20 cellular contexts compared by ENCODE assay signal in the genomic region with DNA sequence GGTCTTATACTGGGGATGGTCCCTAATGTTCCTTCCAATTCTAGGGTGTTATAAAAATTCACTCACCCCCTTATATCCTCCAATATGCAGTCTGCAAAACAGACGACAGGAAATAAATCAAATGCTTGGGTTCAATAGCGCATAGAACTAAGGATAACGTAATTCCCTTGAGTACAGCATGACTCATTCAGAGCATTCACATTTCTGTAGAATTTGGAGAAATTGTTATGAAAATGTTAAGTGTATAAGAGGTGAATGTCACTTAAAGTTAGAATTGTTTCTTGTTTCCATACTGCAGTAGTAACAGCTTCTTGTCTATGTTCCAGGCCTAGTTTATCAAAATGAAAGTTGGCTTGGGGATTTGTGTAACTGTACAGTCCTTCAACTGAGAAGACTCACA.
"Had no signal": no experiment of that assay in that cellular context is flagged by ENCODE, and none has a peak within 500 bp of the region (broad histone marks: within the 10 kb centered on the region; RNA-seq: fewer than 3 reads in every experiment).

No MANE protein-coding gene starts in this region.

- H3K27me3 Mint-ChIP-seq: progenitor cell of endocrine pancreas; stimulated activated naive CD8-positive, alpha-beta T cell treated with anti-CD3 and anti-CD28 coated beads, Interleukin-15, amount 100 ng/mL, for 72 hours had no signal

- H3K27ac ChIP-seq: colonic mucosa, foreskin keratinocyte, hepatocyte, pancreas, testis, transverse colon had no signal

- H3K9me3 Mint-ChIP-seq: nephron; stimulated activated naive CD8-positive, alpha-beta T cell treated with anti-CD3 and anti-CD28 coated beads, Interleukin-15, amount 100 ng/mL, for 72 hours had no signal

- H3K4me3 ChIP-seq: colonic mucosa, hepatocyte, lung, pancreas, testis, transverse colon had no signal

- H3K4me3 Mint-ChIP-seq: nephron; stimulated activated memory B cell treated with anti-CD40 and anti-IgM and Interleukin-4, amounts not matched to agents 10 μg/mL and 1 μg/mL and 100 μg/mL, for 72 hours; stimulated activated naive CD8-positive, alpha-beta T cell treated with anti-CD3 and anti-CD28 coated beads, Interleukin-15, amount 100 ng/mL, for 72 hours had no signal

- H3K4me1 ChIP-seq: colonic mucosa, foreskin keratinocyte, pancreas, testis, transverse colon had no signal

- H3K36me3 Mint-ChIP-seq: stimulated activated memory B cell treated with anti-CD40 and anti-IgM and Interleukin-4, amounts not matched to agents 10 μg/mL and 1 μg/mL and 100 μg/mL, for 72 hours had no signal

- H3K36me3 ChIP-seq: colonic mucosa, pancreas, transverse colon had no signal

- H3K27ac Mint-ChIP-seq: progenitor cell of endocrine pancreas; stimulated activated memory B cell treated with anti-CD40 and anti-IgM and Interleukin-4, amounts not matched to agents 10 μg/mL and 1 μg/mL and 100 μg/mL, for 72 hours; stimulated activated naive CD8-positive, alpha-beta T cell treated with anti-CD3 and anti-CD28 coated beads, Interleukin-15, amount 100 ng/mL, for 72 hours had no signal

- H3K4me1 Mint-ChIP-seq: nephron; stimulated activated memory B cell treated with anti-CD40 and anti-IgM and Interleukin-4, amounts not matched to agents 10 μg/mL and 1 μg/mL and 100 μg/mL, for 72 hours; stimulated activated naive CD8-positive, alpha-beta T cell treated with anti-CD3 and anti-CD28 coated beads, Interleukin-15, amount 100 ng/mL, for 72 hours had no signal

- H3K27me3 ChIP-seq: colonic mucosa, foreskin keratinocyte, hepatocyte, pancreas, testis, transverse colon had no signal

- DNase-seq: cerebellar nuclear complex; colonic mucosa; dermis blood vessel endothelial cell; foreskin keratinocyte; left colon; left ventricle myocardium superior; mesenchymal stem cell; midbrain; occipital lobe; pancreas; right cardiac atrium; stimulated activated CD4-positive, alpha-beta T cell treated with anti-CD3 and anti-CD28 coated beads, Interleukin-4, amount 100 ng/mL, for 1 hour; stimulated activated naive CD8-positive, alpha-beta T cell treated with anti-CD3 and anti-CD28 coated beads, Interleukin-15, amount 100 ng/mL, for 72 hours; testis; transverse colon had no signal

- H3K9me3 ChIP-seq: colonic mucosa, pancreas, testis, transverse colon had no signal

- ATAC-seq: foreskin keratinocyte; left colon; left ventricle myocardium superior; pancreas; right cardiac atrium; stimulated activated memory B cell treated with anti-CD40 and anti-IgM and Interleukin-4, amounts not matched to agents 10 μg/mL and 1 μg/mL and 100 μg/mL, for 72 hours; stimulated activated naive CD8-positive, alpha-beta T cell treated with anti-CD3 and anti-CD28 coated beads, Interleukin-15, amount 100 ng/mL, for 72 hours had no signal
